Comparison of ENCODE assay signal across 8 cellular contexts in genomic region chr11:63915961-63916836, GRCh38. TPM values are rescaled to one million over a fixed set of nuclear protein-coding genes. Genes with fewer than 3 reads are reported as not detected.
DNase-seq lines count a peak whose midpoint lies in the region; ATAC-seq, FAIRE-seq and TF ChIP-seq lines count a peak whose summit lies in the region.

No MANE protein-coding gene starts in this region.

- H3K36me3 ChIP-seq in ascending aorta (no peaks in the 10 kb centered on the region), iPS-15b (ENCODE audit: control insufficient read depth, insufficient read depth, low read length) (peaks cover 30% of the 10 kb centered on the region)

- no peak for ATAC-seq in HG03025 (IDR thresholded peaks at IDR 0.05; ENCODE audit: low FRiP score, unreplicated experiment)

- H3K9me3 ChIP-seq in ascending aorta (no peaks in the 10 kb centered on the region), iPS-15b (ENCODE audit: control insufficient read depth, insufficient read depth, low read length) (no peaks in the 10 kb centered on the region)

- TF ChIP-seq CTCF in AG09319 (IDR thresholded peaks at IDR 0.05; ENCODE audit: low read depth, low read length) (peak; percentile 71), ascending aorta (IDR thresholded peaks at IDR 0.05) (peak; percentile 46 to 77 (median 56))

- H3K9ac ChIP-seq in iPS-15b (ENCODE audit: low read depth, low read length): peak overlapping the region; percentile 81

- H3K27me3 ChIP-seq in ascending aorta: no peaks in the 10 kb centered on the region
- no peaks in the 10 kb centered on the region for H3K27me3 ChIP-seq in iPS-15b (ENCODE audit: control insufficient read depth, insufficient read depth, low read length)

- intact Hi-C loops in ascending aorta (cut with DNase I): no loop called here

- H3K27ac ChIP-seq in ascending aorta: peak overlapping the region; percentile 58 to 92

- FAIRE-seq in GM19239 (lab: Jason Lieb, UNC): peak; percentile 48

- H3K4me1 ChIP-seq in ascending aorta (peaks cover 23 to 44% of the 10 kb centered on the region in 2 donors), iPS-15b (ENCODE audit: control insufficient read depth, insufficient read depth, low read length) (peaks cover 5% of the 10 kb centered on the region)

- H3K4me3 ChIP-seq in ascending aorta (peak overlapping the region; percentile 63 to 67), iPS-15b (ENCODE audit: low read depth, low read length) (peak overlapping the region; percentile 87)

- no peak for DNase-seq in AG09319 (ENCODE audit: extremely low read depth, low read depth)
- peak; percentile 72 for DNase-seq in GM19239 (ENCODE audit: insufficient read length, low spot score)
- DNase-seq in NCI-H774 (lab: John Stamatoyannopoulos, UW): peak; percentile 33
- peak in 1 of 2 donors; percentile 81 for DNase-seq in ascending aorta (ENCODE audit: low spot score in 2 of 2)
- DNase-seq in stimulated activated CD4-positive, alpha-beta T cell treated with anti-CD3 and anti-CD28 coated beads, Interleukin-4, amount 100 ng/mL, for 1 hour: peak; percentile 46
- DNase-seq in amniotic stem cell (lab: John Stamatoyannopoulos, UW): no peak

RNA-seq across cellular contexts. Expression of gene RCOR2, which starts 0.8 kb away (rescaled TPM):
- not detected for total RNA-seq in ascending aorta

RNA-seq across cellular contexts. Expression of gene NAA40, which starts 22.6 kb away (rescaled TPM):
- 3.1 TPM for total RNA-seq in ascending aorta

RNA-seq across cellular contexts. Expression of gene COX8A, which starts 58.2 kb away (rescaled TPM):
- total RNA-seq in ascending aorta: 520 TPM

Comparison
In these comparisons a context has a peak if more than half of its experiments do, and no peak if none do; other contexts are left out.
1. DNase-seq: peak in GM19239 (single experiment), NCI-H774 (single experiment) and stimulated activated CD4-positive, alpha-beta T cell treated with anti-CD3 and anti-CD28 coated beads, Interleukin-4, amount 100 ng/mL, for 1 hour (single experiment); none in AG09319 (single experiment) and amniotic stem cell (single experiment).